In the genomic region with DNA sequence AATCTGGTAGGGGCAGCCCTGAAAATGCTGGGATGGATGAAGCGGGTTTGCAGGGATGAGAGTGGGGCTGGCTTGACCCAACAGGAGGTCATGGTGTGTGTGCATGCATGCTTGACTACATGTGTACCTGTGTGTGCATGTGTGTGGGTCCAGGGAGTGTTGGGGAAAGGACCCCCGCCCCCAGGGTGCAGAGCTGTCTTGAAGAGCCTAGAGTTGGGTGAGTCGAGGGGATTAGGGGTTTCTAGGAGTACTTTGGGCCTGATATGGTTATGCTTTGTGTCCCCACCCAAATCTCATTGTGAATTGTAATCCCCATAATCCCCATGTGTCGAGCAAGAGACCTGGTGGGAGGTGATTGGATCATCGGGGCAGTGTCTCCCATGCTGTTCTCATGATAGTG, we compare ENCODE assay signal across 15 cellular contexts. TPM values are rescaled to one million over a fixed set of nuclear protein-coding genes. Genes with fewer than 3 reads are reported as not detected.
DNase-seq lines count a peak whose midpoint lies in the region; ATAC-seq and TF ChIP-seq lines count a peak whose summit lies in the region.
"Had no signal": no experiment of that assay in that cellular context is flagged by ENCODE, and none has a peak within 500 bp of the region (broad histone marks: within the 10 kb centered on the region; RNA-seq: fewer than 3 reads in every experiment).

No MANE protein-coding gene starts in this region.

- peak; percentile 35 for DNase-seq in activated CD8-positive, alpha-beta memory T cell treated with anti-CD3 and anti-CD28 coated beads for 24 hours
- no peak for DNase-seq in activated CD8-positive, alpha-beta memory T cell treated with anti-CD3 and anti-CD28 coated beads, Interleukin-2, amount 10 ng/mL, durations not matched to agents 7 days and 5 days
- DNase-seq in neural crest cell (ENCODE audit: low read depth, low spot score) (no peak), NCI-H2227 (lab: John Stamatoyannopoulos, UW; ENCODE audit: unreplicated experiment) (no peak), vagina (ENCODE audit: extremely low spot score in 2 of 2) (no peak)
- DNase-seq: AML-193, DMS53, GF-D8, HCEC 1CT, HFFc6 had no signal

- CTCF ChIA-PET in activated CD8-positive, alpha-beta memory T cell treated with anti-CD3 and anti-CD28 coated beads, Interleukin-2, amount 10 ng/mL, durations not matched to agents 7 days and 5 days (lab: Charles Lee): interaction anchor here (0.6 kb wide), 1 partner anchor 148 kb away, joined by 3 read pairs; no protein-coding TSS in a partner anchor

- H3K36me3 Mint-ChIP-seq in activated CD8-positive, alpha-beta memory T cell treated with anti-CD3 and anti-CD28 coated beads, Interleukin-2, amount 10 ng/mL, durations not matched to agents 7 days and 5 days: no peaks in the 10 kb centered on the region
- H3K36me3 Mint-ChIP-seq in dendritic cell treated with granulocyte-macrophage colony-stimulating factor and Interleukin-4, amounts not matched to agents 40 ng/mL and 50 ng/mL, for 4 days (ENCODE audit: low read depth): no peaks in the 10 kb centered on the region
- no peaks in the 10 kb centered on the region for H3K36me3 Mint-ChIP-seq in neural crest cell (ENCODE audit: low read depth)

- no peak for TF ChIP-seq POLR2A in vagina (IDR thresholded peaks at IDR 0.05)

- H3K36me3 ChIP-seq in vagina: no peaks in the 10 kb centered on the region
- H3K36me3 ChIP-seq: BLaER1 had no signal

- no peaks in the 10 kb centered on the region for H3K9me3 Mint-ChIP-seq in activated CD8-positive, alpha-beta memory T cell treated with anti-CD3 and anti-CD28 coated beads, Interleukin-2, amount 10 ng/mL, durations not matched to agents 7 days and 5 days (ENCODE audit: low read depth)
- H3K9me3 Mint-ChIP-seq in dendritic cell treated with granulocyte-macrophage colony-stimulating factor and Interleukin-4, amounts not matched to agents 40 ng/mL and 50 ng/mL, for 4 days: peaks cover 9% of the 10 kb centered on the region
- no peaks in the 10 kb centered on the region for H3K9me3 Mint-ChIP-seq in neural crest cell
- H3K9me3 Mint-ChIP-seq: HFFc6 had no signal

- no peak overlapping the region for H3K4me3 ChIP-seq in vagina
- H3K4me3 ChIP-seq: BLaER1 had no signal

- H3K27ac ChIP-seq in vagina: no peak overlapping the region
- H3K27ac ChIP-seq: 22Rv1, BLaER1 had no signal

- H3K27me3 ChIP-seq in vagina: no peaks in the 10 kb centered on the region
- H3K27me3 ChIP-seq: BLaER1 had no signal

- H3K9me3 ChIP-seq in vagina: no peaks in the 10 kb centered on the region
- H3K9me3 ChIP-seq: BLaER1 had no signal

- no peak overlapping the region for H3K4me3 Mint-ChIP-seq in activated CD8-positive, alpha-beta memory T cell treated with anti-CD3 and anti-CD28 coated beads, Interleukin-2, amount 10 ng/mL, durations not matched to agents 7 days and 5 days
- H3K4me3 Mint-ChIP-seq in dendritic cell treated with granulocyte-macrophage colony-stimulating factor and Interleukin-4, amounts not matched to agents 40 ng/mL and 50 ng/mL, for 4 days: no peak overlapping the region
- H3K4me3 Mint-ChIP-seq in neural crest cell: no peak overlapping the region
- H3K4me3 Mint-ChIP-seq: HFFc6 had no signal

- H3K27me3 Mint-ChIP-seq in activated CD8-positive, alpha-beta memory T cell treated with anti-CD3 and anti-CD28 coated beads, Interleukin-2, amount 10 ng/mL, durations not matched to agents 7 days and 5 days: no peaks in the 10 kb centered on the region
- peaks cover 1% of the 10 kb centered on the region for H3K27me3 Mint-ChIP-seq in dendritic cell treated with granulocyte-macrophage colony-stimulating factor and Interleukin-4, amounts not matched to agents 40 ng/mL and 50 ng/mL, for 4 days
- no peaks in the 10 kb centered on the region for H3K27me3 Mint-ChIP-seq in neural crest cell (ENCODE audit: low read depth)

- ATAC-seq in activated CD8-positive, alpha-beta memory T cell treated with anti-CD3 and anti-CD28 coated beads, Interleukin-2, amount 10 ng/mL, durations not matched to agents 7 days and 5 days: no peak
- no peak for ATAC-seq in HG03354 (IDR thresholded peaks at IDR 0.05; ENCODE audit: poor library complexity, severe bottlenecking, unreplicated experiment)

- H3K4me1 Mint-ChIP-seq in activated CD8-positive, alpha-beta memory T cell treated with anti-CD3 and anti-CD28 coated beads, Interleukin-2, amount 10 ng/mL, durations not matched to agents 7 days and 5 days: peaks cover 6% of the 10 kb centered on the region
- H3K4me1 Mint-ChIP-seq in dendritic cell treated with granulocyte-macrophage colony-stimulating factor and Interleukin-4, amounts not matched to agents 40 ng/mL and 50 ng/mL, for 4 days (ENCODE audit: low read depth): peaks cover 66% of the 10 kb centered on the region
- H3K4me1 Mint-ChIP-seq in neural crest cell: peaks cover 19% of the 10 kb centered on the region

- TF ChIP-seq CTCF in neural crest cell (conservative IDR thresholded peaks at IDR 0.05): no peak
- TF ChIP-seq CTCF in vagina (IDR thresholded peaks at IDR 0.05): no peak

- intact Hi-C loops in dendritic cell treated with granulocyte-macrophage colony-stimulating factor and Interleukin-4, amounts not matched to agents 40 ng/mL and 50 ng/mL, for 4 days (cut with micrococcal nuclease): no loop called here
- intact Hi-C loops in vagina (cut with DNase I): no loop called here

- no peaks in the 10 kb centered on the region for H3K4me1 ChIP-seq in vagina

- H3K27ac Mint-ChIP-seq in activated CD8-positive, alpha-beta memory T cell treated with anti-CD3 and anti-CD28 coated beads, Interleukin-2, amount 10 ng/mL, durations not matched to agents 7 days and 5 days: no peak overlapping the region
- peak overlapping the region; percentile 3 for H3K27ac Mint-ChIP-seq in dendritic cell treated with granulocyte-macrophage colony-stimulating factor and Interleukin-4, amounts not matched to agents 40 ng/mL and 50 ng/mL, for 4 days
- peak overlapping the region; percentile 67 for H3K27ac Mint-ChIP-seq in neural crest cell (ENCODE audit: unreplicated experiment)
- H3K27ac Mint-ChIP-seq: HFFc6 had no signal

RNA-seq across cellular contexts. Expression of a gene that starts 5.0 kb away (rescaled TPM):
- not detected for total RNA-seq in activated CD8-positive, alpha-beta memory T cell treated with anti-CD3 and anti-CD28 coated beads, Interleukin-2, amount 10 ng/mL, durations not matched to agents 7 days and 5 days
- 2.1 and 2.7 TPM in 2 replicates for total RNA-seq in neural crest cell
- not detected for total RNA-seq in vagina
- total RNA-seq: A673 had no signal
